ENCODE assay signal across 1 cellular context in genomic region chr17:38404174-38404943, GRCh38.
TF ChIP-seq lines count a peak whose summit lies in the region.

No MANE protein-coding gene starts in this region.

TF ChIP-seq in WTC11, 78 proteins besides CTCF, POLR2A, EP300 and RAD21 (continued from another document):
- no peak for TF ChIP-seq AR (CRISPR knock-in tag; IDR thresholded peaks at IDR 0.05)
- no peak for TF ChIP-seq ZNF512 (CRISPR knock-in tag; IDR thresholded peaks at IDR 0.05; ENCODE audit: borderline replicate concordance)
- TF ChIP-seq FOXP4 (CRISPR knock-in tag; IDR thresholded peaks at IDR 0.05), result peak; percentile 66; the same call in 1 of the 2 replicates
- TF ChIP-seq TEAD1 (CRISPR knock-in tag; IDR thresholded peaks at IDR 0.05), result peak; percentile 69; the same call in 1 of the 2 replicates
- TF ChIP-seq FOXP1 (CRISPR knock-in tag; IDR thresholded peaks at IDR 0.05; ENCODE audit: borderline replicate concordance), result 0 out of 2 replicates have a peak, but pooled peaks have one; percentile 40
- peak; percentile 60; the same call in 1 of the 2 replicates for TF ChIP-seq NFE2L1 (CRISPR knock-in tag; IDR thresholded peaks at IDR 0.05)
- TF ChIP-seq ZNF263 (CRISPR knock-in tag; IDR thresholded peaks at IDR 0.05; ENCODE audit: low read depth), result peak; percentile 85; the same call in 1 of the 2 replicates
- TF ChIP-seq ZNF232 (CRISPR knock-in tag; IDR thresholded peaks at IDR 0.05), result no peak
- TF ChIP-seq CREB1 (CRISPR knock-in tag; IDR thresholded peaks at IDR 0.05), result 0 out of 2 replicates have a peak, but pooled peaks have one; percentile 47
- 0 out of 2 replicates have a peak, but pooled peaks have one; percentile 39 for TF ChIP-seq E2F5 (CRISPR knock-in tag; IDR thresholded peaks at IDR 0.05)
- TF ChIP-seq, protein P1, sequence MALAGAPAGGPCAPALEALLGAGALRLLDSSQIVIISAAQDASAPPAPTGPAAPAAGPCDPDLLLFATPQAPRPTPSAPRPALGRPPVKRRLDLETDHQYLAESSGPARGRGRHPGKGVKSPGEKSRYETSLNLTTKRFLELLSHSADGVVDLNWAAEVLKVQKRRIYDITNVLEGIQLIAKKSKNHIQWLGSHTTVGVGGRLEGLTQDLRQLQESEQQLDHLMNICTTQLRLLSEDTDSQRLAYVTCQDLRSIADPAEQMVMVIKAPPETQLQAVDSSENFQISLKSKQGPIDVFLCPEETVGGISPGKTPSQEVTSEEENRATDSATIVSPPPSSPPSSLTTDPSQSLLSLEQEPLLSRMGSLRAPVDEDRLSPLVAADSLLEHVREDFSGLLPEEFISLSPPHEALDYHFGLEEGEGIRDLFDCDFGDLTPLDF (CRISPR knock-in tag; IDR thresholded peaks at IDR 0.05), result no peak
- TF ChIP-seq SP1 (CRISPR knock-in tag; conservative IDR thresholded peaks at IDR 0.05), result 0 out of 2 replicates have a peak, but pooled peaks have one; percentile 3
- TF ChIP-seq, protein P2, sequence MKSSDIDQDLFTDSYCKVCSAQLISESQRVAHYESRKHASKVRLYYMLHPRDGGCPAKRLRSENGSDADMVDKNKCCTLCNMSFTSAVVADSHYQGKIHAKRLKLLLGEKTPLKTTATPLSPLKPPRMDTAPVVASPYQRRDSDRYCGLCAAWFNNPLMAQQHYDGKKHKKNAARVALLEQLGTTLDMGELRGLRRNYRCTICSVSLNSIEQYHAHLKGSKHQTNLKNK (CRISPR knock-in tag; IDR thresholded peaks at IDR 0.05), result no peak
- TF ChIP-seq SOX15 (CRISPR knock-in tag; IDR thresholded peaks at IDR 0.05), result no peak
- no peak for TF ChIP-seq EMX1 (CRISPR knock-in tag; IDR thresholded peaks at IDR 0.05)
- TF ChIP-seq SMAD4 (CRISPR knock-in tag; IDR thresholded peaks at IDR 0.05), result no peak
- no peak for TF ChIP-seq MXD4 (CRISPR knock-in tag; IDR thresholded peaks at IDR 0.05; ENCODE audit: borderline replicate concordance)
- TF ChIP-seq ZNF121 (CRISPR knock-in tag; IDR thresholded peaks at IDR 0.05), result peak; percentile 91
- TF ChIP-seq ZNF219 (CRISPR knock-in tag; IDR thresholded peaks at IDR 0.05; ENCODE audit: borderline replicate concordance), result no peak
- 0 out of 2 replicates have a peak, but pooled peaks have one; percentile 34 for TF ChIP-seq FOXK1 (CRISPR knock-in tag; IDR thresholded peaks at IDR 0.05)
- TF ChIP-seq ZNF423 (CRISPR knock-in tag; IDR thresholded peaks at IDR 0.05), result peak; percentile 66; the same call in 1 of the 2 replicates
- 0 out of 2 replicates have a peak, but pooled peaks have one; percentile 42 for TF ChIP-seq ETV6 (CRISPR knock-in tag; IDR thresholded peaks at IDR 0.05)
